19 cellular contexts compared by ENCODE assay signal in the genomic region with DNA sequence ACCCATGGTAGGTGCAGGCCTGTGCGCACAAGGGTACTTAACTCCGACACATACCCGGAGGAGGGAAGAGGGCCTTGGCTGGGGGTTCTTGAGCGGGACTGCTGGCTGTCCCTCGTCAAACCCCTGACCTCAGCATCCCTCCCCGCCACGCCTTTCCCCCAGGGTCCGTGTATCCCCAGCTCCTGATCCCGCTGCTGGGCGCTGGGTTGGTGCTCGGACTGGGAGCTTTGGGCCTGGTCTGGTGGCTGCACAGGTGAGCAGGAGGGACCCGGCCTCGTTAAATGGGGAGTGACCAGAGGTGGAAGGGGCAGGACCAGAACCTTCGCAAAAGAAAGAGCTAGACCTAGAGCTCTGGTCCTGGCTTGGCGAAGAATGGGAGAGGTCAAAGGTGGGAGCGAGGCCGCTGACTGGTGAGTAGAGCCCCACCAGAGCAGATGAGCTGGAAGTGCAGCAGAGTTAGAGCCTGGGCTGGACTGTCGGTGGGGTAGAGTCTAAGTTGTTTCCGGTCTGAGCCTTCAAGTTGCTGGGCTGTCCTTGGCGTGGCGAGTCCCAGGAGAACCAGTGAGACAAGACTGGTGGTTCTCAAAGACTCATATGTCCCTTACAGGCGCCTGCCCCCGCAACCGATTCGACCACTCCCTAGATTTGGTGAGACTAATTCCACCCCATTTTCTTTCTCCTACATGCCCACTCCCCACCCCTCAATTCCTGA. TPM values are rescaled to one million over a fixed set of nuclear protein-coding genes. Genes with fewer than 3 reads are reported as not detected.
"Had no signal": no experiment of that assay in that cellular context is flagged by ENCODE, and none has a peak within 500 bp of the region (broad histone marks: within the 10 kb centered on the region; RNA-seq: fewer than 3 reads in every experiment).

No MANE protein-coding gene starts in this region.

- H3K27me3 Mint-ChIP-seq: activated CD4-positive, alpha-beta memory T cell treated with anti-CD3 and anti-CD28 coated beads for 36 hours had no signal

- ATAC-seq: gastrocnemius medialis, lower lobe of right lung, pancreas had no signal

- H3K36me3 Mint-ChIP-seq: activated CD4-positive, alpha-beta memory T cell treated with anti-CD3 and anti-CD28 coated beads for 36 hours had no signal

- H3K9me3 ChIP-seq: gastrocnemius medialis, lower lobe of right lung, pancreas had no signal

- H3K36me3 ChIP-seq: gastrocnemius medialis, pancreas had no signal

- H3K4me3 ChIP-seq: cardiac muscle cell, gastrocnemius medialis, hepatocyte, lower lobe of right lung, pancreas, skin epidermis had no signal

- H3K4me1 ChIP-seq: pancreas had no signal

- H3K27ac Mint-ChIP-seq: activated CD4-positive, alpha-beta memory T cell treated with anti-CD3 and anti-CD28 coated beads for 36 hours had no signal

- H3K27ac ChIP-seq: cardiac muscle cell, epithelial cell of prostate, gastrocnemius medialis, hepatocyte, lower lobe of right lung, pancreas had no signal

- H2AFZ ChIP-seq: hepatocyte had no signal

- DNase-seq: activated CD4-positive, alpha-beta memory T cell treated with anti-CD3 and anti-CD28 coated beads for 36 hours; activated CD8-positive, alpha-beta memory T cell treated with anti-CD3 and anti-CD28 coated beads, Interleukin-2, amount 50 U/mL, for 4 hours; activated naive CD4-positive, alpha-beta T cell; cortex of kidney; effector memory CD4-positive, alpha-beta T cell; gastrocnemius medialis; lower lobe of right lung; pancreas; stimulated activated naive CD4-positive, alpha-beta T cell; trophoblast cell had no signal

- H3K4me2 ChIP-seq: hepatocyte had no signal

- H3K27me3 ChIP-seq: cardiac muscle cell, gastrocnemius medialis, hepatocyte, pancreas had no signal

- H3K4me3 Mint-ChIP-seq: activated CD4-positive, alpha-beta memory T cell treated with anti-CD3 and anti-CD28 coated beads for 36 hours; nephron had no signal

- H3K9me3 Mint-ChIP-seq: activated CD4-positive, alpha-beta memory T cell treated with anti-CD3 and anti-CD28 coated beads for 36 hours; nephron had no signal

RNA-seq across cellular contexts. Expression of a gene that starts 1.0 kb away (rescaled TPM):
- total RNA-seq: activated CD4-positive, alpha-beta memory T cell treated with anti-CD3 and anti-CD28 coated beads for 36 hours; astrocyte; cardiac muscle cell; gastrocnemius medialis; hepatocyte; renal cortical epithelial cell; T-helper 2 cell treated with Interferon-gamma antibody and Interleukin-4, amounts not matched to agents 100 ng/mL and 5 ng/mL, for 36 hours had no signal
- polyA plus RNA-seq: cardiac muscle cell, hepatocyte had no signal

RNA-seq across cellular contexts. Expression of a gene that starts 2.6 kb away (rescaled TPM):
- total RNA-seq: activated CD4-positive, alpha-beta memory T cell treated with anti-CD3 and anti-CD28 coated beads for 36 hours; cardiac muscle cell; gastrocnemius medialis; hepatocyte; kidney epithelial cell; lower lobe of right lung; pancreas; renal cortical epithelial cell; T-helper 2 cell treated with Interferon-gamma antibody and Interleukin-4, amounts not matched to agents 100 ng/mL and 5 ng/mL, for 36 hours had no signal
- polyA plus RNA-seq: cardiac muscle cell, pancreas had no signal

RNA-seq across cellular contexts. Expression of a gene that starts 9.0 kb away (rescaled TPM):
- total RNA-seq: activated CD4-positive, alpha-beta memory T cell treated with anti-CD3 and anti-CD28 coated beads for 36 hours; astrocyte; cardiac muscle cell; gastrocnemius medialis; hepatocyte; kidney epithelial cell; lower lobe of right lung; pancreas; renal cortical epithelial cell; T-helper 2 cell treated with Interferon-gamma antibody and Interleukin-4, amounts not matched to agents 100 ng/mL and 5 ng/mL, for 36 hours had no signal
- polyA plus RNA-seq: cardiac muscle cell, pancreas had no signal
